Comparison of ENCODE assay signal across 8 cellular contexts in the genomic region with DNA sequence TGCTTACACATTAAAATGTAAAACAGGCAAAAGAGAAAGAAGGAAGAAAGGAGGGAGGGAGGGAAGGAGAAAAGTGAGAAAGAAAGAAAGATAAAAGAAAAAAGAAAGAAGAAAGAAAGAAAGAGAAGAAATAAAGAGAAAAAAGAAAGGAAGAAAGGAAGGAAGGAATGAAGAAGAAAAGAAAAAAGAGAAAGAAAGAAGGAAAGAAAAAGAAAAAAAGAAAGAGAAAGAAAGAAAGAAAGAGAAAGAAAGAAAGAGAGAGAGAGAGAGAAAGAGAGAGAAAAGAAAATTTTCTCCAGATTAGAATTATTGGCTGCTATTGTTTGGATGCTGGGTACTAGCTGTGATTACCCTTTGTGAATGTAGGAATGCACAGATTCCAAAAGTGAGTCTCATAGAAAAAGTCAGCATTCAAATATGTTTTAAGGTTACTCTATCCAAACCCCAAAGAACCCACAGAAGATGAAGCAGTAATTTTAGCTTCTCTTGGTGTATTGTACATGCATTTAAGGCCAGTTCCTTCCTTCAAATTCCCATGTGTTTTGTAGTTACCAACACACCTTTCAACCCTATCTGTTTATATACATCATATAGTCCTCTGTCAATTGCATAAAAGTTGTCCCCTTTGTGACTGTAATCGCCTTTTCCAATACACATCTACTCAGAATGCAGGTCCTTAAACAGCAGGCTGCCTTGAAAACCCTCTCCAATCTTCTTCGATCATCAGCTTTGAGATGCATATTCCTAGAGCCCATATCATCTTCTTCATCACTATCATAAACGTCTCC. TPM values are rescaled to one million over a fixed set of nuclear protein-coding genes. Genes with fewer than 3 reads are reported as not detected.
DNase-seq lines count a peak whose midpoint lies in the region; ATAC-seq and TF ChIP-seq lines count a peak whose summit lies in the region.

No MANE protein-coding gene starts in this region.

- POLR2A ChIA-PET in CD8-positive, alpha-beta T cell (lab: Charles Lee): interaction anchor here (0.7 to 1.7 kb wide), 5 partner anchors 10 to 528 kb away, joined by 3 to 10 read pairs (median 4); partner anchors contain the start of gene DTX4
- POLR2A ChIA-PET in HEK293 (lab: Yijun Ruan, JAX): interaction anchor here (0.9 to 1.1 kb wide), 2 partner anchors 9 to 16 kb away, joined by 3 to 5 read pairs; no protein-coding TSS in a partner anchor
- POLR2A ChIA-PET in activated CD8-positive, alpha-beta T cell treated with anti-CD3 and anti-CD28 coated beads for 36 hours (lab: Charles Lee): interaction anchor here (1.0 to 1.8 kb wide), 4 partner anchors 11 to 83 kb away, joined by 3 to 8 read pairs (median 6); partner anchors contain the start of gene FAM111B

- H3K4me2 ChIP-seq in smooth muscle cell: peak overlapping the region; percentile 88

- peak overlapping the region; percentile 81 for H3K27ac ChIP-seq in CD8-positive, alpha-beta T cell (ENCODE audit: low read depth, low read length)
- H3K27ac ChIP-seq in HEK293 (ENCODE audit: extremely low read depth, low read depth, low read length): no peak overlapping the region; the same call in 1 of the 2 replicates
- no peak overlapping the region for H3K27ac ChIP-seq in iPS DF 6.9 (ENCODE audit: low read length)
- H3K27ac ChIP-seq in smooth muscle cell (ENCODE audit: low read depth): no peak overlapping the region

- peaks cover 23% of the 10 kb centered on the region for H3K36me3 Mint-ChIP-seq in CD8-positive, alpha-beta T cell
- peaks cover 25% of the 10 kb centered on the region for H3K36me3 Mint-ChIP-seq in activated CD8-positive, alpha-beta T cell treated with anti-CD3 and anti-CD28 coated beads for 36 hours (ENCODE audit: low read depth)

- H3K27me3 ChIP-seq in CD8-positive, alpha-beta T cell (ENCODE audit: insufficient read depth, low read length): no peaks in the 10 kb centered on the region
- no peaks in the 10 kb centered on the region for H3K27me3 ChIP-seq in iPS DF 6.9 (ENCODE audit: control insufficient read depth, insufficient read depth, low read length)
- H3K27me3 ChIP-seq in smooth muscle cell (ENCODE audit: low read depth): no peaks in the 10 kb centered on the region

- H3K9me3 Mint-ChIP-seq in CD8-positive, alpha-beta T cell: no peaks in the 10 kb centered on the region
- no peaks in the 10 kb centered on the region for H3K9me3 Mint-ChIP-seq in activated CD8-positive, alpha-beta T cell treated with anti-CD3 and anti-CD28 coated beads for 36 hours

- H3K79me2 ChIP-seq in smooth muscle cell (ENCODE audit: low read depth): no peaks in the 10 kb centered on the region

- H4K20me1 ChIP-seq in smooth muscle cell (ENCODE audit: low read depth): no peaks in the 10 kb centered on the region

- H3K36me3 ChIP-seq in CD8-positive, alpha-beta T cell (ENCODE audit: insufficient read depth, low read length): no peaks in the 10 kb centered on the region
- no peaks in the 10 kb centered on the region for H3K36me3 ChIP-seq in HEK293 (ENCODE audit: control insufficient read depth in 2 of 2, insufficient read depth in 1 of 2, low read length in 2 of 2)
- H3K36me3 ChIP-seq in iPS DF 6.9 (ENCODE audit: control insufficient read depth, insufficient read depth, low read length): no peaks in the 10 kb centered on the region
- no peaks in the 10 kb centered on the region for H3K36me3 ChIP-seq in smooth muscle cell (ENCODE audit: low read depth)

- H3K4me3 Mint-ChIP-seq in CD8-positive, alpha-beta T cell: peak overlapping the region; percentile 98
- peak overlapping the region; percentile 93 for H3K4me3 Mint-ChIP-seq in activated CD8-positive, alpha-beta T cell treated with anti-CD3 and anti-CD28 coated beads for 36 hours

- H3K9me3 ChIP-seq in CD8-positive, alpha-beta T cell (ENCODE audit: low read length): no peaks in the 10 kb centered on the region
- H3K9me3 ChIP-seq in HEK293 (ENCODE audit: control insufficient read depth, insufficient read depth, low read depth, low read length) (no peaks in the 10 kb centered on the region), iPS DF 6.9 (ENCODE audit: control insufficient read depth, insufficient read depth, low read length) (no peaks in the 10 kb centered on the region), smooth muscle cell (replicated peaks; ENCODE audit: low read depth) (no peaks in the 10 kb centered on the region)

- peak overlapping the region; percentile 84 for H3K4me3 ChIP-seq in CD8-positive, alpha-beta T cell (ENCODE audit: low read depth, low read length)
- H3K4me3 ChIP-seq in HEK293 (ENCODE audit: low read depth, low read length) (peak overlapping the region; percentile 78), iPS DF 6.9 (ENCODE audit: low read length) (peak overlapping the region; percentile 63; the same call in 1 of the 2 replicates), smooth muscle cell (peak overlapping the region; percentile 82)

- peaks cover 31% of the 10 kb centered on the region for H3K4me1 ChIP-seq in CD8-positive, alpha-beta T cell (ENCODE audit: insufficient read depth, low read length)
- H3K4me1 ChIP-seq in HEK293 (ENCODE audit: control insufficient read depth, insufficient read depth, low read length): no peaks in the 10 kb centered on the region
- H3K4me1 ChIP-seq in iPS DF 6.9 (ENCODE audit: control insufficient read depth, insufficient read depth, low read length): no peaks in the 10 kb centered on the region
- peaks cover 8% of the 10 kb centered on the region for H3K4me1 ChIP-seq in smooth muscle cell (ENCODE audit: low read depth)

- CTCF ChIA-PET in CD8-positive, alpha-beta T cell (lab: Charles Lee): interaction anchor here (1.0 to 8.5 kb wide), 6 partner anchors 16 to 89 kb away, joined by 3 to 73 read pairs (median 5); partner anchors contain the start of gene DTX4
- CTCF ChIA-PET in HEK293 (lab: Yijun Ruan, JAX): interaction anchor here (0.6 to 1.5 kb wide), 7 partner anchors 10 to 1574 kb away, joined by 3 to 13 read pairs (median 4); partner anchors contain the start of genes DTX4 and UBE2L6
- CTCF ChIA-PET in activated CD8-positive, alpha-beta T cell treated with anti-CD3 and anti-CD28 coated beads for 36 hours (lab: Charles Lee): interaction anchor here (0.8 to 10.0 kb wide), 10 partner anchors 9 to 88 kb away, joined by 3 to 143 read pairs (median 6); partner anchors contain the start of gene DTX4

- peaks cover 51% of the 10 kb centered on the region for H3K4me1 Mint-ChIP-seq in CD8-positive, alpha-beta T cell (ENCODE audit: low read depth)
- H3K4me1 Mint-ChIP-seq in activated CD8-positive, alpha-beta T cell treated with anti-CD3 and anti-CD28 coated beads for 36 hours (ENCODE audit: low read depth): peaks cover 40% of the 10 kb centered on the region

- H3K27me3 Mint-ChIP-seq in CD8-positive, alpha-beta T cell (ENCODE audit: low read depth): no peaks in the 10 kb centered on the region
- no peaks in the 10 kb centered on the region for H3K27me3 Mint-ChIP-seq in activated CD8-positive, alpha-beta T cell treated with anti-CD3 and anti-CD28 coated beads for 36 hours

- peaks cover 4% of the 10 kb centered on the region for H3F3A ChIP-seq in smooth muscle cell (ENCODE audit: low read depth)

- H3K9ac ChIP-seq in smooth muscle cell (ENCODE audit: low read depth): peak overlapping the region; percentile 81

- ATAC-seq in CD8-positive, alpha-beta T cell: no peak
- ATAC-seq in activated CD8-positive, alpha-beta T cell treated with anti-CD3 and anti-CD28 coated beads for 36 hours: no peak
- ATAC-seq in HG03097 (IDR thresholded peaks at IDR 0.05; ENCODE audit: low FRiP score, unreplicated experiment): no peak

- intact Hi-C loops in CD8-positive, alpha-beta T cell (cut with DNase I, micrococcal nuclease): loop anchor here (1.0 to 10.0 kb wide), 14 partner anchors 16 to 1817 kb away; partner anchors contain the start of genes CLP1 (in 2 of the 2), MRPL16 (in 2 of the 2), P2RX3 (in 1 of the 2) and SSRP1 (in 1 of the 2)
- intact Hi-C loops in activated CD8-positive, alpha-beta T cell treated with anti-CD3 and anti-CD28 coated beads for 36 hours (cut with micrococcal nuclease): loop anchor here (5.0 kb wide), 1 partner anchor 35 kb away; the partner anchor contains the start of gene FAM111B

- WGBS in iPS DF 6.9 (ENCODE audit: insufficient coverage, insufficient read length): no CpG with 5 or more reads among the region's 3 CpGs
- WGBS in smooth muscle cell (ENCODE audit: low lambda C conversion rate): 12% methylated on average over 3 of the region's 3 CpGs

- peak overlapping the region; percentile 94 for H2AFZ ChIP-seq in smooth muscle cell (ENCODE audit: low read depth)

- peak overlapping the region; percentile 97 for H3K27ac Mint-ChIP-seq in CD8-positive, alpha-beta T cell
- H3K27ac Mint-ChIP-seq in activated CD8-positive, alpha-beta T cell treated with anti-CD3 and anti-CD28 coated beads for 36 hours: peak overlapping the region; percentile 93

- no peak for TF ChIP-seq CTCF in CD8-positive, alpha-beta T cell (IDR thresholded peaks at IDR 0.05)
- TF ChIP-seq CTCF in HEK293 (tag by site-specific recombination; IDR thresholded peaks at IDR 0.05) (no peak), smooth muscle cell (IDR thresholded peaks at IDR 0.05; ENCODE audit: borderline replicate concordance, insufficient read depth, poor library complexity, severe bottlenecking) (no peak)
- TF ChIP-seq CTCF in activated CD8-positive, alpha-beta T cell treated with anti-CD3 and anti-CD28 coated beads for 36 hours (IDR thresholded peaks at IDR 0.05): no peak

- DNase-seq in CD8-positive, alpha-beta T cell: no peak
- DNase-seq in activated CD8-positive, alpha-beta T cell treated with anti-CD3 and anti-CD28 coated beads for 36 hours: no peak
- no peak for DNase-seq in iPS DF 6.9 (ENCODE audit: low read depth, low spot score)
- DNase-seq in smooth muscle cell (lab: John Stamatoyannopoulos, UW; ENCODE audit: unreplicated experiment): no peak
- DNase-seq in NCI-H510A treated with DMSO at 0.1 percent for 48 hours (lab: John Stamatoyannopoulos, UW): no peak
- DNase-seq in midbrain (lab: John Stamatoyannopoulos, UW): no peak

TF ChIP-seq in HEK293, 187 proteins besides CTCF, POLR2A, EP300 and RAD21 (continues in another document):
- TF ChIP-seq HOXD13 (CRISPR knock-in tag; IDR thresholded peaks at IDR 0.05; ENCODE audit: borderline replicate concordance): no peak

RNA-seq across cellular contexts. Expression of gene FAM111A, which starts 0.8 kb away (rescaled TPM):
- 10 to 100 TPM; 23.3 to 33.4 TPM for total RNA-seq in CD8-positive, alpha-beta T cell
- total RNA-seq in activated CD8-positive, alpha-beta T cell treated with anti-CD3 and anti-CD28 coated beads for 36 hours: 10 to 100 TPM; 71.8 to 74.5 TPM
- 14.3 and 36.8 TPM in 2 replicates for total RNA-seq in smooth muscle cell
- 6.2 and 11.1 TPM in 2 replicates for polyA plus RNA-seq in smooth muscle cell

RNA-seq across cellular contexts. Expression of gene DTX4, which starts 30.1 kb away (rescaled TPM):
- under 1 TPM; 0.68 to 0.97 TPM for total RNA-seq in CD8-positive, alpha-beta T cell
- under 1 TPM; 0.16 to 0.29 TPM for total RNA-seq in activated CD8-positive, alpha-beta T cell treated with anti-CD3 and anti-CD28 coated beads for 36 hours
- 13.0 and 14.2 TPM in 2 replicates for total RNA-seq in smooth muscle cell
- polyA plus RNA-seq in smooth muscle cell: 10.2 and 14.1 TPM in 2 replicates

RNA-seq across cellular contexts. Expression of gene FAM111B, which starts 34.8 kb away (rescaled TPM):
- total RNA-seq in CD8-positive, alpha-beta T cell: under 1 TPM; 0.22 to 0.57 TPM
- 10 to 100 TPM; 18.2 to 18.3 TPM for total RNA-seq in activated CD8-positive, alpha-beta T cell treated with anti-CD3 and anti-CD28 coated beads for 36 hours
- 6.5 and 7.1 TPM in 2 replicates for total RNA-seq in smooth muscle cell
- 2.4 and 5.8 TPM in 2 replicates for polyA plus RNA-seq in smooth muscle cell

RNA-seq across cellular contexts. Expression of gene GLYATL1B, which starts 55.8 kb away (rescaled TPM):
- total RNA-seq in CD8-positive, alpha-beta T cell: not detected
- total RNA-seq in activated CD8-positive, alpha-beta T cell treated with anti-CD3 and anti-CD28 coated beads for 36 hours: not detected
- not detected in 2 replicates for total RNA-seq in smooth muscle cell
- not detected in 2 replicates for polyA plus RNA-seq in smooth muscle cell
